28 cellular contexts compared by ENCODE assay signal in the genomic region with DNA sequence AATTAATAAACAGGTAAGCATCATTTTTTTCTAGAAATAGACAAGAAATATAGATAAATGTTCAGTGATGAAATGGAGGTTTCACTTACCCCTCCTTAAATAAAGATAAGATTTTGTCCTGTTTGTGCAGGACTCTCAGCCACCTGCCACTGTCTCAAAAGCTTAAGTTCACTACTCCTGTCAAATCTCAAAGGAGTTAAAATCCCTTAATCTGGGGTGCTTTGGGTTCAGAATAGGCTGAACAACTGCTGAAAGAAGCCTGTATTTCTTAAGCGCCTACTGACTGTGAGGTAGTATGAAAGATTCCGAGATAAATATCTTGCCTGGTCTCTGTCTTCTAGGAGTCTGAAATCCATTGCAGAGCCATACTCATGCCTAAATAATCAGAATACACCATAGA.
"Had no signal": no experiment of that assay in that cellular context is flagged by ENCODE, and none has a peak within 500 bp of the region (broad histone marks: within the 10 kb centered on the region; RNA-seq: fewer than 3 reads in every experiment).

No MANE protein-coding gene starts in this region.

- H3K9me3 Mint-ChIP-seq: nephron, neural progenitor cell, type B pancreatic cell had no signal

- ATAC-seq: natural killer cell; psoas muscle; right cardiac atrium; right lobe of liver; stimulated activated effector memory CD8-positive, alpha-beta T cell treated with anti-CD3 and anti-CD28 coated beads, Interleukin-12 subunit alpha, Interleukin-12 subunit beta, amount 100 ng/mL, for 72 hours; stimulated activated naive CD8-positive, alpha-beta T cell treated with anti-CD3 and anti-CD28 coated beads, Interleukin-15, amount 100 ng/mL, for 72 hours; stimulated activated naive CD8-positive, alpha-beta T cell treated with anti-CD3 and anti-CD28 coated beads, Interleukin-15, Interleukin-2, amounts not matched to agents 100 U/mL and 50 U/mL, for 24 hours had no signal

- H3K4me3 Mint-ChIP-seq: natural killer cell; nephron; neural progenitor cell; stimulated activated effector memory CD8-positive, alpha-beta T cell treated with anti-CD3 and anti-CD28 coated beads, Interleukin-12 subunit alpha, Interleukin-12 subunit beta, amount 100 ng/mL, for 72 hours; stimulated activated naive CD8-positive, alpha-beta T cell treated with anti-CD3 and anti-CD28 coated beads, Interleukin-15, amount 100 ng/mL, for 72 hours; type B pancreatic cell had no signal

- H3K4me1 Mint-ChIP-seq: natural killer cell; stimulated activated effector memory CD8-positive, alpha-beta T cell treated with anti-CD3 and anti-CD28 coated beads, Interleukin-12 subunit alpha, Interleukin-12 subunit beta, amount 100 ng/mL, for 72 hours had no signal

- H3K27ac ChIP-seq: neural progenitor cell, ovary, parathyroid adenoma, psoas muscle, right lobe of liver, sigmoid colon, suprapubic skin, testis, tibial artery, transverse colon, vagina had no signal

- H3K27ac Mint-ChIP-seq: natural killer cell; nephron; neural progenitor cell; progenitor cell of endocrine pancreas; stimulated activated effector memory CD8-positive, alpha-beta T cell treated with anti-CD3 and anti-CD28 coated beads, Interleukin-12 subunit alpha, Interleukin-12 subunit beta, amount 100 ng/mL, for 72 hours; stimulated activated naive CD8-positive, alpha-beta T cell treated with anti-CD3 and anti-CD28 coated beads, Interleukin-15, amount 100 ng/mL, for 72 hours; type B pancreatic cell had no signal

- H3K4me3 ChIP-seq: neural progenitor cell, ovary, psoas muscle, right lobe of liver, sigmoid colon, suprapubic skin, testis, tibial artery, transverse colon, vagina had no signal

- H3K36me3 Mint-ChIP-seq: natural killer cell; neural progenitor cell; stimulated activated effector memory CD8-positive, alpha-beta T cell treated with anti-CD3 and anti-CD28 coated beads, Interleukin-12 subunit alpha, Interleukin-12 subunit beta, amount 100 ng/mL, for 72 hours; type B pancreatic cell had no signal

- H3K27me3 ChIP-seq: ovary, right lobe of liver, testis had no signal

- DNase-seq: natural killer cell; occipital lobe; ovary; posterior cingulate gyrus; psoas muscle; right cardiac atrium; right lobe of liver; sigmoid colon; small intestine; stimulated activated CD4-positive, alpha-beta T cell treated with anti-CD3 and anti-CD28 coated beads, Interleukin-15, amount 100 ng/mL, for 24 hours; stimulated activated CD4-positive, alpha-beta T cell treated with anti-CD3 and anti-CD28 coated beads, Interleukin-2, amount 100 ng/mL, for 24 hours; stimulated activated CD4-positive, alpha-beta T cell treated with anti-CD3 and anti-CD28 coated beads, Interleukin-2, amount 100 ng/mL, for 48 hours; stimulated activated CD4-positive, alpha-beta T cell treated with anti-CD3 and anti-CD28 coated beads, Interleukin-4, amount 100 ng/mL, for 24 hours; stimulated activated naive CD4-positive, alpha-beta T cell; stimulated activated naive CD8-positive, alpha-beta T cell treated with anti-CD3 and anti-CD28 coated beads, Interleukin-15, amount 100 ng/mL, for 72 hours; stimulated activated naive CD8-positive, alpha-beta T cell treated with anti-CD3 and anti-CD28 coated beads, Interleukin-15, Interleukin-2, amounts not matched to agents 100 U/mL and 50 U/mL, for 24 hours; substantia nigra; testis; tibial artery; transverse colon had no signal

- H3K9me3 ChIP-seq: ovary, psoas muscle, right lobe of liver, suprapubic skin, testis, transverse colon, vagina had no signal

- H3K36me3 ChIP-seq: neural progenitor cell, ovary, right lobe of liver, sigmoid colon, suprapubic skin, tibial artery, transverse colon, vagina had no signal
